10 cellular contexts compared by ENCODE assay signal in the genomic region with DNA sequence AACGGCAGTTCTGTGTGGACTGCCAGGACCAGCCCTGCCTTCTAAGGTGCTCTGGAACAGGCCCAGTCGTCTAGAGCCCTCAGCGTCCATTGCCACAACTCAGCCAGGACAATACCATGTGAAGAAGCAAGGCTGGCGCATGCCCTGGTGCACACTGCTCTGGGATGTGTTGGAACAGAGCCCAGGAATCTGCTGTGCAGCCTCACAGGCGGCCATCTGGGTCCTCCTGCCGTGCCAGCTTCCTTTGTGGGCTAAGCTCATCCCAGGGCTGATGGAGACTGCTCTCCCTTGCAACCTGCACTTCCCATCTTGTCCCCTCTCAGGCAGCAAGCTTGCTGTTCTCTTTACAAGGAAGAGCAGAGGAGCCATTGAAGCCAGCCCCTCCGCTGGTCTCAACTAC.
A peak's percentile ranks its signal among the peaks of the same experiment; 100 is the strongest.
DNase-seq lines count a peak whose midpoint lies in the region; ATAC-seq, FAIRE-seq and TF ChIP-seq lines count a peak whose summit lies in the region.
"Had no signal": no experiment of that assay in that cellular context is flagged by ENCODE, and none has a peak within 500 bp of the region (broad histone marks: within the 10 kb centered on the region; RNA-seq: fewer than 3 reads in every experiment).

No MANE protein-coding gene starts in this region.

- no peaks in the 10 kb centered on the region for H3K36me3 Mint-ChIP-seq in activated CD4-positive, alpha-beta T cell treated with anti-CD3 and anti-CD28 coated beads, Interleukin-2, amount 10 ng/mL, durations not matched to agents 24 days and 14 days (ENCODE audit: low read depth)
- H3K36me3 Mint-ChIP-seq: naive B cell had no signal

- no peaks in the 10 kb centered on the region for H3K27me3 ChIP-seq in pancreas

- WGBS in pancreas, 2 donors = 22 to 23% methylated on average over 7 of the region's 7 CpGs

- H3K27ac ChIP-seq in pancreas = no peak overlapping the region

- H3K27me3 Mint-ChIP-seq in activated CD4-positive, alpha-beta T cell treated with anti-CD3 and anti-CD28 coated beads, Interleukin-2, amount 10 ng/mL, durations not matched to agents 24 days and 14 days = peaks cover 30% of the 10 kb centered on the region

- no peak for TF ChIP-seq CTCF in pancreas (IDR thresholded peaks at IDR 0.05)

- intact Hi-C loops in pancreas (cut with DNase I) = no loop called here
- intact Hi-C loops in activated CD4-positive, alpha-beta T cell treated with anti-CD3 and anti-CD28 coated beads, Interleukin-2, amount 10 ng/mL, durations not matched to agents 24 days and 14 days (cut with micrococcal nuclease) = no loop called here

- H3K27ac Mint-ChIP-seq in activated CD4-positive, alpha-beta T cell treated with anti-CD3 and anti-CD28 coated beads, Interleukin-2, amount 10 ng/mL, durations not matched to agents 24 days and 14 days = no peak overlapping the region
- H3K27ac Mint-ChIP-seq: naive B cell had no signal

- no peak overlapping the region for H3K4me3 ChIP-seq in pancreas

- FAIRE-seq in pancreas (lab: Jason Lieb, UNC) = no peak

- no peaks in the 10 kb centered on the region for H3K36me3 ChIP-seq in pancreas

- peak; percentile 62 to 78 (median 69) for ATAC-seq in pancreas
- ATAC-seq in HG03378 (IDR thresholded peaks at IDR 0.05; ENCODE audit: unreplicated experiment) = no peak

- H3K4me1 Mint-ChIP-seq in activated CD4-positive, alpha-beta T cell treated with anti-CD3 and anti-CD28 coated beads, Interleukin-2, amount 10 ng/mL, durations not matched to agents 24 days and 14 days = peaks cover 19% of the 10 kb centered on the region

- peak; percentile 60 for DNase-seq in EL
- DNase-seq in NCI-H446 treated with DMSO at 0.1 percent for 48 hours (lab: John Stamatoyannopoulos, UW) = peak; percentile 97
- peak; percentile 33 for DNase-seq in foreskin melanocyte
- DNase-seq in pancreas = peak; percentile 67 to 90 (median 80)
- DNase-seq in GM19240 (ENCODE audit: insufficient read length, low spot score) = no peak
- DNase-seq in SIG-M5 treated with dmso at 0.1 percent for 504 hours (lab: John Stamatoyannopoulos, UW; ENCODE audit: unreplicated experiment) = no peak
- DNase-seq in activated CD4-positive, alpha-beta T cell treated with anti-CD3 and anti-CD28 coated beads, Interleukin-2, amount 10 ng/mL, durations not matched to agents 24 days and 14 days = no peak
- DNase-seq: activated T-cell treated with anti-CD3 and anti-CD28 coated beads, Interleukin-2, amount 50 U/mL, for 1 hour; naive B cell had no signal

- peaks cover 0 to 15% (median 0%) of the 10 kb centered on the region in 3 donors for H3K4me1 ChIP-seq in pancreas

- H3K9me3 Mint-ChIP-seq in activated CD4-positive, alpha-beta T cell treated with anti-CD3 and anti-CD28 coated beads, Interleukin-2, amount 10 ng/mL, durations not matched to agents 24 days and 14 days = no peaks in the 10 kb centered on the region

- no peaks in the 10 kb centered on the region for H3K9me3 ChIP-seq in pancreas

- no peak overlapping the region for H3K4me3 Mint-ChIP-seq in activated CD4-positive, alpha-beta T cell treated with anti-CD3 and anti-CD28 coated beads, Interleukin-2, amount 10 ng/mL, durations not matched to agents 24 days and 14 days

Comparison
In these comparisons a context has a peak if more than half of its experiments do, and no peak if none do; other contexts are left out.
1. DNase-seq: peak in EL (single experiment), NCI-H446 treated with DMSO at 0.1 percent for 48 hours (single experiment), foreskin melanocyte (single experiment) and pancreas (6 of 6); none in GM19240 (single experiment), SIG-M5 treated with dmso at 0.1 percent for 504 hours (single experiment) and activated CD4-positive, alpha-beta T cell treated with anti-CD3 and anti-CD28 coated beads, Interleukin-2, amount 10 ng/mL, durations not matched to agents 24 days and 14 days (single experiment).